Comparison of ENCODE assay signal across 14 cellular contexts in genomic region chr2:31127931-31128330, GRCh38.
"Had no signal": no experiment of that assay in that cellular context is flagged by ENCODE, and none has a peak within 500 bp of the region (broad histone marks: within the 10 kb centered on the region; RNA-seq: fewer than 3 reads in every experiment).

No MANE protein-coding gene starts in this region.

- ATAC-seq: foreskin keratinocyte, left lobe of liver, natural killer cell, right cardiac atrium had no signal

- DNase-seq: colonic mucosa; dermis blood vessel endothelial cell; erythroblast; foreskin keratinocyte; head of caudate nucleus; mammary epithelial cell; natural killer cell; posterior cingulate gyrus; right cardiac atrium; stimulated activated CD4-positive, alpha-beta T cell treated with anti-CD3 and anti-CD28 coated beads, Interleukin-2, amount 100 ng/mL, for 48 hours; stimulated activated naive CD4-positive, alpha-beta T cell treated with Interleukin-2 at 50 U/mL for 16 hours; thyroid gland; uterus had no signal
